In genomic region chr12:4292266-4293063, GRCh38 we compare ENCODE assay signal across 13 cellular contexts. TPM values are rescaled to one million over a fixed set of nuclear protein-coding genes. Genes with fewer than 3 reads are reported as not detected.
DNase-seq lines count a peak whose midpoint lies in the region; ATAC-seq, FAIRE-seq and TF ChIP-seq lines count a peak whose summit lies in the region.
"Had no signal": no experiment of that assay in that cellular context is flagged by ENCODE, and none has a peak within 500 bp of the region (broad histone marks: within the 10 kb centered on the region; RNA-seq: fewer than 3 reads in every experiment).

No MANE protein-coding gene starts in this region.

- peaks cover 60% of the 10 kb centered on the region for H3K36me3 Mint-ChIP-seq in CD4-positive, CD25-positive, alpha-beta regulatory T cell
- peaks cover 79% of the 10 kb centered on the region for H3K36me3 Mint-ChIP-seq in activated naive CD8-positive, alpha-beta T cell treated with anti-CD3 and anti-CD28 coated beads for 36 hours
- peaks cover 0 to 94% (median 11%) of the 10 kb centered on the region in 3 donors for H3K36me3 Mint-ChIP-seq in naive thymus-derived CD8-positive, alpha-beta T cell

- no peaks in the 10 kb centered on the region for H3K9me3 Mint-ChIP-seq in CD4-positive, CD25-positive, alpha-beta regulatory T cell
- no peaks in the 10 kb centered on the region for H3K9me3 Mint-ChIP-seq in activated naive CD8-positive, alpha-beta T cell treated with anti-CD3 and anti-CD28 coated beads for 36 hours
- no peaks in the 10 kb centered on the region for H3K9me3 Mint-ChIP-seq in naive thymus-derived CD8-positive, alpha-beta T cell

- FAIRE-seq in GM12891 (lab: Jason Lieb, UNC): no peak

- peaks cover 41 to 87% (median 61%) of the 10 kb centered on the region in 4 donors for H3K4me1 Mint-ChIP-seq in CD4-positive, CD25-positive, alpha-beta regulatory T cell
- peaks cover 78% of the 10 kb centered on the region for H3K4me1 Mint-ChIP-seq in activated naive CD8-positive, alpha-beta T cell treated with anti-CD3 and anti-CD28 coated beads for 36 hours
- H3K4me1 Mint-ChIP-seq in naive thymus-derived CD8-positive, alpha-beta T cell: peaks cover 50 to 88% (median 76%) of the 10 kb centered on the region in 4 donors

- POLR2A ChIA-PET in naive thymus-derived CD8-positive, alpha-beta T cell (lab: Charles Lee): interaction anchor here (1.3 to 2.6 kb wide), 2 partner anchors 15 to 24 kb away, joined by 3 to 14 read pairs; no protein-coding TSS in a partner anchor

- H3K4me3 ChIP-seq in CD4-positive, CD25-positive, alpha-beta regulatory T cell (ENCODE audit: low read depth, low read length): peak overlapping the region; percentile 63
- no peak overlapping the region for H3K4me3 ChIP-seq in upper lobe of right lung
- H3K4me3 ChIP-seq: BLaER1 treated with 17β-estradiol and CSF1 and Interleukin-3, amounts not matched to agents 10 nM and 100 nM; GM23248 had no signal

- TF ChIP-seq POLR2A in GM12891 (IDR thresholded peaks at IDR 0.05; ENCODE audit: low read depth, low read length): no peak

- H3K27ac Mint-ChIP-seq in CD4-positive, CD25-positive, alpha-beta regulatory T cell: peak overlapping the region; percentile 7 to 97 (median 97)
- H3K27ac Mint-ChIP-seq in activated naive CD8-positive, alpha-beta T cell treated with anti-CD3 and anti-CD28 coated beads for 36 hours: peak overlapping the region; percentile 95
- peak overlapping the region; percentile 88 to 98 (median 92) for H3K27ac Mint-ChIP-seq in naive thymus-derived CD8-positive, alpha-beta T cell

- no peak for ATAC-seq in CD4-positive, CD25-positive, alpha-beta regulatory T cell (ENCODE audit: low read depth in 2 of 2)
- ATAC-seq in naive thymus-derived CD8-positive, alpha-beta T cell: no peak
- ATAC-seq in GM21723 (IDR thresholded peaks at IDR 0.05; ENCODE audit: unreplicated experiment) (no peak), upper lobe of right lung (no peak)

- intact Hi-C loops in upper lobe of right lung (cut with DNase I): no loop called here

- no peak for DNase-seq in CD4-positive, CD25-positive, alpha-beta regulatory T cell
- DNase-seq in GM12891 (ENCODE audit: insufficient read length, low spot score) (no peak), middle frontal gyrus (ENCODE audit: extremely low spot score, low spot score) (no peak), T1000 (lab: John Stamatoyannopoulos, UW) (no peak), upper lobe of right lung (no peak)
- DNase-seq in activated naive CD8-positive, alpha-beta T cell treated with anti-CD3 and anti-CD28 coated beads for 36 hours: no peak
- DNase-seq in naive thymus-derived CD8-positive, alpha-beta T cell: no peak
- DNase-seq: foreskin fibroblast, GM23248, NCI-H2107, SK-N-SH had no signal

- H3K9me3 ChIP-seq in CD4-positive, CD25-positive, alpha-beta regulatory T cell (ENCODE audit: control insufficient read depth in 2 of 2, low read length in 2 of 2): no peaks in the 10 kb centered on the region
- H3K9me3 ChIP-seq in upper lobe of right lung: no peaks in the 10 kb centered on the region
- H3K9me3 ChIP-seq: BLaER1 treated with 17β-estradiol and CSF1 and Interleukin-3, amounts not matched to agents 10 nM and 100 nM; SK-N-SH had no signal

- H3K4me1 ChIP-seq in CD4-positive, CD25-positive, alpha-beta regulatory T cell (ENCODE audit: control insufficient read depth, insufficient read depth, low read length, poor library complexity, severe bottlenecking): peaks cover 63% of the 10 kb centered on the region
- H3K4me1 ChIP-seq in upper lobe of right lung: peaks cover 9% of the 10 kb centered on the region

- H3K27me3 Mint-ChIP-seq in CD4-positive, CD25-positive, alpha-beta regulatory T cell: no peaks in the 10 kb centered on the region
- H3K27me3 Mint-ChIP-seq in activated naive CD8-positive, alpha-beta T cell treated with anti-CD3 and anti-CD28 coated beads for 36 hours: no peaks in the 10 kb centered on the region
- no peaks in the 10 kb centered on the region for H3K27me3 Mint-ChIP-seq in naive thymus-derived CD8-positive, alpha-beta T cell

- H3K36me3 ChIP-seq in CD4-positive, CD25-positive, alpha-beta regulatory T cell (ENCODE audit: control insufficient read depth, insufficient read depth, low read length): peaks cover 95% of the 10 kb centered on the region
- H3K36me3 ChIP-seq in upper lobe of right lung: peaks cover 48% of the 10 kb centered on the region
- H3K36me3 ChIP-seq: BLaER1 treated with 17β-estradiol and CSF1 and Interleukin-3, amounts not matched to agents 10 nM and 100 nM had no signal

- peak overlapping the region; percentile 20 to 81 (median 68) for H3K4me3 Mint-ChIP-seq in CD4-positive, CD25-positive, alpha-beta regulatory T cell
- H3K4me3 Mint-ChIP-seq in activated naive CD8-positive, alpha-beta T cell treated with anti-CD3 and anti-CD28 coated beads for 36 hours: peak overlapping the region; percentile 47
- peak overlapping the region in 9 of 10 donors; percentile 11 to 77 (median 50) for H3K4me3 Mint-ChIP-seq in naive thymus-derived CD8-positive, alpha-beta T cell

- H3K27me3 ChIP-seq in CD4-positive, CD25-positive, alpha-beta regulatory T cell (ENCODE audit: control insufficient read depth, insufficient read depth, low read length): no peaks in the 10 kb centered on the region
- no peaks in the 10 kb centered on the region for H3K27me3 ChIP-seq in upper lobe of right lung
- H3K27me3 ChIP-seq: BLaER1 treated with 17β-estradiol and CSF1 and Interleukin-3, amounts not matched to agents 10 nM and 100 nM had no signal

- TF ChIP-seq CTCF in upper lobe of right lung (IDR thresholded peaks at IDR 0.05): no peak

- H3K27ac ChIP-seq in CD4-positive, CD25-positive, alpha-beta regulatory T cell (ENCODE audit: insufficient read depth, low read length, poor library complexity, severe bottlenecking): peak overlapping the region; percentile 70
- no peak overlapping the region for H3K27ac ChIP-seq in upper lobe of right lung
- H3K27ac ChIP-seq: BLaER1 treated with 17β-estradiol and CSF1 and Interleukin-3, amounts not matched to agents 10 nM and 100 nM; GM23248 had no signal

TF ChIP-seq in GM12891, 5 proteins besides CTCF, POLR2A, EP300 and RAD21:
- no peak for TF ChIP-seq TAF1 (IDR thresholded peaks at IDR 0.05; ENCODE audit: low read depth, low read length)
- no peak for TF ChIP-seq SPI1 (IDR thresholded peaks at IDR 0.05; ENCODE audit: low read depth, low read length)
- TF ChIP-seq PAX5 (IDR thresholded peaks at IDR 0.05; ENCODE audit: insufficient read depth, low read length, severe bottlenecking): no peak
- TF ChIP-seq POLR2AphosphoS5 (IDR thresholded peaks at IDR 0.05; ENCODE audit: low read depth, low read length): peak; percentile 48
- TF ChIP-seq POU2F2 (IDR thresholded peaks at IDR 0.05; ENCODE audit: low read depth, low read length): no peak
TF ChIP-seq in GM12891: peak in this region for 1.

RNA-seq across cellular contexts. Expression of gene CCND2, which starts 18.9 kb away (rescaled TPM):
- 206 TPM for total RNA-seq in CD4-positive, CD25-positive, alpha-beta regulatory T cell
- polyA plus RNA-seq in CD4-positive, CD25-positive, alpha-beta regulatory T cell: 10 to 100 TPM; 51.8 to 67.1 (median 62.9) TPM
- 64.3 TPM for polyA plus RNA-seq in GM12891 (2012; ENCODE audit: low read depth, missing spikeins)
- total RNA-seq in activated naive CD8-positive, alpha-beta T cell treated with anti-CD3 and anti-CD28 coated beads for 36 hours: 100 to 1,000 TPM; 749 TPM
- total RNA-seq in naive thymus-derived CD8-positive, alpha-beta T cell: 10 to 100 TPM; 89.3 to 93.3 TPM
- polyA plus RNA-seq in naive thymus-derived CD8-positive, alpha-beta T cell: 10 to 100 TPM; 69.3 to 94.1 (median 84.9) TPM
- 94.2 TPM for total RNA-seq in upper lobe of right lung
- polyA plus RNA-seq: SK-N-SH had no signal

RNA-seq across cellular contexts. Expression of gene TIGAR, which starts 28.5 kb away (rescaled TPM):
- 13.3 TPM for total RNA-seq in CD4-positive, CD25-positive, alpha-beta regulatory T cell
- 1 to 10 TPM; 2.1 to 7.1 (median 5.6) TPM for polyA plus RNA-seq in CD4-positive, CD25-positive, alpha-beta regulatory T cell
- polyA plus RNA-seq in GM12891 (2012; ENCODE audit: low read depth, missing spikeins): 15.4 TPM
- 10 to 100 TPM; 14.0 to 15.8 TPM for total RNA-seq in activated naive CD8-positive, alpha-beta T cell treated with anti-CD3 and anti-CD28 coated beads for 36 hours
- total RNA-seq in naive thymus-derived CD8-positive, alpha-beta T cell: 10 to 100 TPM; 10.6 to 14.0 TPM
- polyA plus RNA-seq in naive thymus-derived CD8-positive, alpha-beta T cell: 1 to 10 TPM; 2.1 to 4.2 (median 2.5) TPM
- 20.0 TPM for total RNA-seq in upper lobe of right lung
